ENCODE assay signal across 18 cellular contexts in the genomic region with DNA sequence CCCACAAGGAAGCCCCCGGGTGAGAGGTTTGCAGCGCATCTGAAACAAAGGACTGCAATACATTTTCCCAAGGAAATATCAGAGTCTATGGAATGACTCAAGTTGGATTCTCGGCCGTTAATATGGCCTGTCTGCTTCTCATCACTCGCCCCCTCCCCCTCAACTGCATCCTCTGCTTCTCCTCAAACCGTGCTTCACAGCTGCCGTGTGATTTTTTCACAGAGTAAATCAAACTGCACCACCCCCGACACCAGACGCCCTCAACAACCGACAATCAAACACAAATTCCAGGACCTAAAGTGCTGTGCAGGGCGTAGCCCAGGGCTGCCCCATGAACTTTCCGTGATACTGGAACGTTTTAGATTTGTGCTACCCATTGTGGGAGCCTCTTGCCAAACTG.
"Had no signal": no experiment of that assay in that cellular context is flagged by ENCODE, and none has a peak within 500 bp of the region (broad histone marks: within the 10 kb centered on the region; RNA-seq: fewer than 3 reads in every experiment).

No MANE protein-coding gene starts in this region.

- ATAC-seq: activated CD8-positive, alpha-beta T cell treated with anti-CD3 and anti-CD28 coated beads for 36 hours; activated naive CD8-positive, alpha-beta T cell treated with anti-CD3 and anti-CD28 coated beads, Interleukin-2, amount 50 U/mL, for 24 hours; activated T-cell treated with anti-CD3 and anti-CD28 coated beads, Interleukin-2, amount 50 U/mL, for 72 hours; gastroesophageal sphincter; left ventricle myocardium superior; stimulated activated memory B cell treated with anti-CD40 and anti-IgM and Interleukin-4, amounts not matched to agents 10 μg/mL and 1 μg/mL and 100 μg/mL, for 72 hours; upper lobe of right lung had no signal

- H3K27me3 ChIP-seq: colonic mucosa, gastroesophageal sphincter, right atrium auricular region, upper lobe of right lung had no signal

- H3K36me3 ChIP-seq: colonic mucosa, gastroesophageal sphincter, right atrium auricular region, suprapubic skin, upper lobe of right lung had no signal

- H3K36me3 Mint-ChIP-seq: naive B cell; stimulated activated memory B cell treated with anti-CD40 and anti-IgM and Interleukin-4, amounts not matched to agents 10 μg/mL and 1 μg/mL and 100 μg/mL, for 72 hours had no signal

- H3K9me3 Mint-ChIP-seq: activated CD8-positive, alpha-beta T cell treated with anti-CD3 and anti-CD28 coated beads for 36 hours; activated naive CD8-positive, alpha-beta T cell treated with anti-CD3 and anti-CD28 coated beads, Interleukin-2, amount 50 U/mL, for 24 hours; activated T-cell treated with anti-CD3 and anti-CD28 coated beads, Interleukin-2, amount 50 U/mL, for 72 hours; naive B cell; stimulated activated memory B cell treated with anti-CD40 and anti-IgM and Interleukin-4, amounts not matched to agents 10 μg/mL and 1 μg/mL and 100 μg/mL, for 72 hours had no signal

- H3K4me3 ChIP-seq: colonic mucosa, gastroesophageal sphincter, right atrium auricular region, suprapubic skin, upper lobe of right lung had no signal

- H3K4me1 Mint-ChIP-seq: activated naive CD8-positive, alpha-beta T cell treated with anti-CD3 and anti-CD28 coated beads, Interleukin-2, amount 50 U/mL, for 24 hours; naive B cell had no signal

- H3K4me1 ChIP-seq: colonic mucosa had no signal

- H3K27ac ChIP-seq: colonic mucosa, right atrium auricular region, suprapubic skin, upper lobe of right lung had no signal

- H3K9me3 ChIP-seq: colonic mucosa, gastroesophageal sphincter, right atrium auricular region, suprapubic skin, upper lobe of right lung had no signal

- H3K4me3 Mint-ChIP-seq: activated CD8-positive, alpha-beta T cell treated with anti-CD3 and anti-CD28 coated beads for 36 hours; activated naive CD8-positive, alpha-beta T cell treated with anti-CD3 and anti-CD28 coated beads, Interleukin-2, amount 50 U/mL, for 24 hours; activated T-cell treated with anti-CD3 and anti-CD28 coated beads, Interleukin-2, amount 50 U/mL, for 72 hours; stimulated activated memory B cell treated with anti-CD40 and anti-IgM and Interleukin-4, amounts not matched to agents 10 μg/mL and 1 μg/mL and 100 μg/mL, for 72 hours had no signal

- DNase-seq: activated CD8-positive, alpha-beta memory T cell treated with anti-CD3 and anti-CD28 coated beads, Interleukin-2, amount 50 U/mL, for 4 hours; activated CD8-positive, alpha-beta T cell treated with anti-CD3 and anti-CD28 coated beads for 36 hours; activated gamma-delta T cell treated with Interleukin-2 at 50 U/mL for 16 hours; activated naive CD8-positive, alpha-beta T cell treated with anti-CD3 and anti-CD28 coated beads, Interleukin-2, amount 50 U/mL, for 24 hours; activated T-cell treated with anti-CD3 and anti-CD28 coated beads, Interleukin-2, amount 50 U/mL, for 72 hours; caudate nucleus; colonic mucosa; effector CD4-positive, alpha-beta T cell; kidney; left ventricle myocardium superior; mesendoderm; naive B cell; posterior cingulate gyrus; upper lobe of right lung had no signal

- H3K27ac Mint-ChIP-seq: activated CD8-positive, alpha-beta T cell treated with anti-CD3 and anti-CD28 coated beads for 36 hours; activated naive CD8-positive, alpha-beta T cell treated with anti-CD3 and anti-CD28 coated beads, Interleukin-2, amount 50 U/mL, for 24 hours; activated T-cell treated with anti-CD3 and anti-CD28 coated beads, Interleukin-2, amount 50 U/mL, for 72 hours; naive B cell; stimulated activated memory B cell treated with anti-CD40 and anti-IgM and Interleukin-4, amounts not matched to agents 10 μg/mL and 1 μg/mL and 100 μg/mL, for 72 hours had no signal
